13 cellular contexts compared by ENCODE assay signal in genomic region chr3:195849322-195850074, GRCh38. TPM values are rescaled to one million over a fixed set of nuclear protein-coding genes. Genes with fewer than 3 reads are reported as not detected.
DNase-seq lines count a peak whose midpoint lies in the region; ATAC-seq, FAIRE-seq and TF ChIP-seq lines count a peak whose summit lies in the region.
"Had no signal": no experiment of that assay in that cellular context is flagged by ENCODE, and none has a peak within 500 bp of the region (broad histone marks: within the 10 kb centered on the region; RNA-seq: fewer than 3 reads in every experiment).

No MANE protein-coding gene starts in this region.

- H3K4me1 ChIP-seq in A673 (ENCODE audit: insufficient read depth, low read length, poor library complexity, severe bottlenecking) (no peaks in the 10 kb centered on the region), OCI-LY1 (ENCODE audit: insufficient read depth, low read length, severe bottlenecking) (peaks cover 7% of the 10 kb centered on the region)
- H3K4me1 ChIP-seq: Peyer's patch had no signal

- H3K4me2 ChIP-seq in OCI-LY1 (ENCODE audit: low read length), result no peak overlapping the region

- H3K9me3 ChIP-seq in A673 (ENCODE audit: low read depth, low read length, poor library complexity, severe bottlenecking), result no peaks in the 10 kb centered on the region
- H3K9me3 ChIP-seq in OCI-LY1 (ENCODE audit: low read length), result no peaks in the 10 kb centered on the region
- H3K9me3 ChIP-seq: MG63, Peyer's patch had no signal

- H3K27me3 ChIP-seq in A673 (replicated peaks; ENCODE audit: insufficient read depth, low read depth, low read length, poor library complexity), result no peaks in the 10 kb centered on the region
- no peaks in the 10 kb centered on the region; the same call in 1 of the 2 replicates for H3K27me3 ChIP-seq in OCI-LY1 (ENCODE audit: insufficient read depth, low read length)
- H3K27me3 ChIP-seq: MG63, Peyer's patch had no signal

- H3K9me2 ChIP-seq in OCI-LY1 (ENCODE audit: low read depth, low read length), result no peaks in the 10 kb centered on the region

- no peaks in the 10 kb centered on the region for H3F3A ChIP-seq in OCI-LY1 (ENCODE audit: insufficient read depth, low read length)

- H3K79me2 ChIP-seq in OCI-LY1 (ENCODE audit: insufficient read depth, low read length), result no peaks in the 10 kb centered on the region

- H3K27ac Mint-ChIP-seq in immature natural killer cell, result peak overlapping the region in 2 of 6 donors; percentile 11 to 66

- CTCF ChIA-PET in A673 (lab: Charles Lee), result interaction anchor here (0.5 to 0.7 kb wide), 4 partner anchors 26 to 262 kb away, joined by 3 to 4 read pairs (median 3); no protein-coding TSS in a partner anchor

- POLR2A ChIA-PET in A673 (lab: Charles Lee; ENCODE audit: low non-redundant PET), result no interaction called here

- peaks cover 5 to 13% (median 7%) of the 10 kb centered on the region in 3 donors for H3K27me3 Mint-ChIP-seq in immature natural killer cell (ENCODE audit: low read depth in 3 of 3)

- no peak for FAIRE-seq in D721Med (lab: Jason Lieb, UNC)
- FAIRE-seq: astrocyte had no signal

- H4K20me1 ChIP-seq in OCI-LY1 (ENCODE audit: insufficient read depth, low read length), result no peaks in the 10 kb centered on the region

- peak overlapping the region in 2 of 5 donors; percentile 38 to 57 for H3K4me3 Mint-ChIP-seq in immature natural killer cell

- H3K4me3 ChIP-seq in A673 (ENCODE audit: low read depth, low read length, poor library complexity, severe bottlenecking) (no peak overlapping the region), OCI-LY1 (ENCODE audit: low read depth, low read length, poor library complexity, severe bottlenecking) (no peak overlapping the region)
- H3K4me3 ChIP-seq: MG63, Peyer's patch had no signal

- TF ChIP-seq CTCF in A673 (conservative IDR thresholded peaks at IDR 0.05; ENCODE audit: low read depth, low read length) (peak; percentile 47), D721Med (IDR thresholded peaks at IDR 0.05; ENCODE audit: insufficient read depth, missing control alignments) (peak; percentile 46), OCI-LY1 (IDR thresholded peaks at IDR 0.05; ENCODE audit: low read length) (0 out of 2 replicates have a peak, but pooled peaks have one; percentile 5)

- H3K36me3 ChIP-seq in A673 (ENCODE audit: insufficient read depth, low read length, poor library complexity, severe bottlenecking) (no peaks in the 10 kb centered on the region), OCI-LY1 (ENCODE audit: insufficient read depth, low read length) (no peaks in the 10 kb centered on the region)
- H3K36me3 ChIP-seq: MG63, Peyer's patch had no signal

- H2AFZ ChIP-seq in OCI-LY1 (ENCODE audit: low read length), result no peak overlapping the region

- no peaks in the 10 kb centered on the region for H3K36me3 Mint-ChIP-seq in immature natural killer cell

- ATAC-seq in HG03342 (IDR thresholded peaks at IDR 0.05; ENCODE audit: unreplicated experiment), result no peak

- intact Hi-C loops in A673 (cut with micrococcal nuclease; ENCODE audit: unreplicated experiment), result loop anchor here (2.0 to 10.0 kb wide), 4 partner anchors 45 to 579 kb away; partner anchors contain the start of gene XXYLT1

- no TSS peak for BruUV-seq in A673 (replicated peaks; lab: Mats Ljungman, UMichigan)

- H3K9ac ChIP-seq in OCI-LY1 (ENCODE audit: low read length), result no peak overlapping the region

- peaks cover 9 to 22% of the 10 kb centered on the region in 2 donors for H3K4me1 Mint-ChIP-seq in immature natural killer cell

- DNase-seq in A673 (ENCODE audit: low spot score), result no peak
- DNase-seq in D721Med (ENCODE audit: insufficient read length, low spot score), result no peak
- DNase-seq in immature natural killer cell, result peak in 2 of 3 donors; percentile 64 to 69
- no peak for DNase-seq in activated T-cell treated with anti-CD3 and anti-CD28 coated beads, Interleukin-2, amount 50 U/mL, for 1 hour
- DNase-seq in DMS114 treated with DMSO at 0.1 percent for 48 hours (lab: John Stamatoyannopoulos, UW; ENCODE audit: unreplicated experiment), result no peak
- DNase-seq in SHP77 treated with DMSO at 0.1 percent for 48 hours (lab: John Stamatoyannopoulos, UW), result no peak
- DNase-seq: COR-L47 had no signal

- H3K27ac ChIP-seq in A673 (ENCODE audit: low read depth, low read length, poor library complexity, severe bottlenecking) (no peak overlapping the region), OCI-LY1 (ENCODE audit: low read depth, low read length, poor library complexity, severe bottlenecking) (no peak overlapping the region)

- no peaks in the 10 kb centered on the region for H3K9me3 Mint-ChIP-seq in immature natural killer cell

RNA-seq across cellular contexts. Expression of gene MUC4, which starts 37.8 kb away (rescaled TPM):
- total RNA-seq in A673 (2021), result not detected in 2 replicates
- polyA plus RNA-seq in immature natural killer cell, result under 1 TPM in 1 of 3 donors, not detected in 2; 0.06 TPM
- polyA plus RNA-seq: neural cell had no signal

RNA-seq across cellular contexts. Expression of gene TNK2, which starts 58.9 kb away (rescaled TPM):
- 18.2 and 24.4 TPM in 2 replicates for total RNA-seq in A673 (2021)
- 1 to 10 TPM; 1.4 to 4.9 (median 1.6) TPM for polyA plus RNA-seq in immature natural killer cell

Comparison
In these comparisons a context has a peak if more than half of its experiments do, and no peak if none do; other contexts are left out.
1. DNase-seq: peak in immature natural killer cell (2 of 3); none in A673 (single experiment), D721Med (single experiment), activated T-cell treated with anti-CD3 and anti-CD28 coated beads, Interleukin-2, amount 50 U/mL, for 1 hour (single experiment), DMS114 treated with DMSO at 0.1 percent for 48 hours (single experiment) and SHP77 treated with DMSO at 0.1 percent for 48 hours (single experiment).
2. Peak in every context shown above with its lines, with median percentiles within 50 percentile points of each other: CTCF ChIP-seq.